2 cellular contexts compared by ENCODE assay signal in genomic region chr11:65019824-65020223, GRCh38.
TF ChIP-seq lines count a peak whose summit lies in the region.

No MANE protein-coding gene starts in this region.

TF ChIP-seq in HEK293, 187 proteins besides CTCF, POLR2A, EP300 and RAD21:
- TF ChIP-seq REST (tag by site-specific recombination; IDR thresholded peaks at IDR 0.05), result peak; percentile 37; the same call in 1 of the 2 replicates
- TF ChIP-seq WT1 (tag by site-specific recombination; IDR thresholded peaks at IDR 0.05), result no peak

TF ChIP-seq in GM12891, 5 proteins besides CTCF, POLR2A, EP300 and RAD21 (continued from another document):
- TF ChIP-seq PAX5 (IDR thresholded peaks at IDR 0.05; ENCODE audit: insufficient read depth, low read length, severe bottlenecking) (no peak), POLR2AphosphoS5 (IDR thresholded peaks at IDR 0.05; ENCODE audit: low read depth, low read length) (no peak), TAF1 (IDR thresholded peaks at IDR 0.05; ENCODE audit: low read depth, low read length) (no peak)
